ENCODE assay signal across 11 cellular contexts in the genomic region with DNA sequence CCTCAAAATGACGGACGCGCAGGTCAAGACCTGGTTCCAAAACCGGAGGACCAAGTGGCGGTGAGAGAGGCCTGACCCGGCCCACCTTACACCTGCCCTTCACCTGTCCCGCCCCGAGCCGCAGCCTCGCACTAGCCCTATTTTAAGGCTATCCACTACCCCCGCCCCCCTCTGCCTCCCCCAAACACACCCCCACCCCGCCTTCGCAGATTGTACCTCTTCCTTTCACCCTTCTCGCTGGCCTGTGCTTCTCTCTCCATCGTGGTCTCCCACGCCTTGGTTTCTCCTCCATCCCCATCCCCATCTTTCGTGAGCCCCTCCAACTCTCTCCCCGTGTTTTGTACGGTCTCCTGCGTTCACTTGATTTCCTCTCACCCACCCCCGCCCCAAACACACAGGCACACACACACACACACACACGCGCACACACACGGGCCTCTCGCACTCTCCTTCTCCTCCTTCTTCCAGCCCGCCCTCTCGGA. TPM values are rescaled to one million over a fixed set of nuclear protein-coding genes. Genes with fewer than 3 reads are reported as not detected.
A peak's percentile ranks its signal among the peaks of the same experiment; 100 is the strongest.
DNase-seq lines count a peak whose midpoint lies in the region; ATAC-seq, FAIRE-seq and TF ChIP-seq lines count a peak whose summit lies in the region.
"Had no signal": no experiment of that assay in that cellular context is flagged by ENCODE, and none has a peak within 500 bp of the region (broad histone marks: within the 10 kb centered on the region; RNA-seq: fewer than 3 reads in every experiment).

No MANE protein-coding gene starts in this region.

- H3K9me3 Mint-ChIP-seq in activated T-cell treated with anti-CD3 and anti-CD28 coated beads, Interleukin-2, amount 50 U/mL, for 24 hours = no peaks in the 10 kb centered on the region
- no peaks in the 10 kb centered on the region for H3K9me3 Mint-ChIP-seq in activated T-helper 17 cell treated with anti-CD3 and anti-CD28 coated beads, Interleukin-2, amount 50 U/mL, for 72 hours

- H3K4me1 ChIP-seq in kidney (ENCODE audit: control insufficient read depth in 1 of 2, insufficient read depth in 1 of 2, low read depth in 1 of 2, low read length in 2 of 2) (no peaks in the 10 kb centered on the region), suprapubic skin (peaks cover 70% of the 10 kb centered on the region)

- no peaks in the 10 kb centered on the region for H3K9me3 ChIP-seq in kidney (ENCODE audit: control insufficient read depth in 1 of 2, low read length in 2 of 2)
- no peaks in the 10 kb centered on the region for H3K9me3 ChIP-seq in suprapubic skin

- H3K27ac ChIP-seq in kidney (ENCODE audit: low read depth in 2 of 2, low read length in 2 of 2) (no peak overlapping the region), suprapubic skin (no peak overlapping the region)

- H3K4me3 Mint-ChIP-seq in activated T-cell treated with anti-CD3 and anti-CD28 coated beads, Interleukin-2, amount 50 U/mL, for 24 hours = no peak overlapping the region
- H3K4me3 Mint-ChIP-seq in activated T-helper 17 cell treated with anti-CD3 and anti-CD28 coated beads, Interleukin-2, amount 50 U/mL, for 72 hours = peak overlapping the region; percentile 32

- DNase-seq in activated T-cell treated with anti-CD3 and anti-CD28 coated beads, Interleukin-2, amount 50 U/mL, for 24 hours = peak; percentile 51
- no peak for DNase-seq in activated T-cell treated with anti-CD3 and anti-CD28 coated beads, Interleukin-2, amount 50 U/mL, for 48 hours
- peak; percentile 63 for DNase-seq in kidney
- DNase-seq in suprapubic skin (ENCODE audit: low spot score in 2 of 2) = peak in 1 of 2 donors; percentile 72
- no peak for DNase-seq in NCI-H82 treated with DMSO at 0.1 percent for 48 hours (lab: John Stamatoyannopoulos, UW; ENCODE audit: unreplicated experiment)
- DNase-seq: NCI-H1105 had no signal

- no peak for TF ChIP-seq EP300 in suprapubic skin (IDR thresholded peaks at IDR 0.05)

- TF ChIP-seq POLR2A in suprapubic skin (IDR thresholded peaks at IDR 0.05) = no peak

- no peaks in the 10 kb centered on the region for H3K36me3 ChIP-seq in kidney (ENCODE audit: control insufficient read depth in 1 of 2, insufficient read depth in 2 of 2, low read length in 2 of 2)
- no peaks in the 10 kb centered on the region for H3K36me3 ChIP-seq in suprapubic skin

- 5% methylated on average over 27 of the region's 27 CpGs for WGBS in suprapubic skin

- H3K4me3 ChIP-seq in kidney (ENCODE audit: low read length in 2 of 2) (no peak overlapping the region), suprapubic skin (peak overlapping the region; percentile 35)

- peaks cover 100% of the 10 kb centered on the region for H3K27me3 ChIP-seq in suprapubic skin

- no peaks in the 10 kb centered on the region for H3K36me3 Mint-ChIP-seq in activated T-cell treated with anti-CD3 and anti-CD28 coated beads, Interleukin-2, amount 50 U/mL, for 24 hours (ENCODE audit: low read depth)
- peaks cover 7% of the 10 kb centered on the region for H3K36me3 Mint-ChIP-seq in activated T-helper 17 cell treated with anti-CD3 and anti-CD28 coated beads, Interleukin-2, amount 50 U/mL, for 72 hours (ENCODE audit: low read depth)

- no peak for FAIRE-seq in kidney (lab: Jason Lieb, UNC)

- peaks cover 29% of the 10 kb centered on the region for H3K4me1 Mint-ChIP-seq in activated T-cell treated with anti-CD3 and anti-CD28 coated beads, Interleukin-2, amount 50 U/mL, for 24 hours (ENCODE audit: low read depth)
- peaks cover 15% of the 10 kb centered on the region for H3K4me1 Mint-ChIP-seq in activated T-helper 17 cell treated with anti-CD3 and anti-CD28 coated beads, Interleukin-2, amount 50 U/mL, for 72 hours

- intact Hi-C loops in kidney (cut with DNase I) = no loop called here

- no peak for ATAC-seq in activated T-helper 17 cell treated with anti-CD3 and anti-CD28 coated beads, Interleukin-2, amount 50 U/mL, for 72 hours (replicated peaks)
- ATAC-seq in HG03280 (IDR thresholded peaks at IDR 0.05; ENCODE audit: unreplicated experiment) = no peak
- ATAC-seq in GM19035 (IDR thresholded peaks at IDR 0.05; ENCODE audit: unreplicated experiment) = no peak

- H3K9ac ChIP-seq in kidney (ENCODE audit: low read length in 2 of 2) = no peak overlapping the region

- TF ChIP-seq CTCF in kidney (IDR thresholded peaks at IDR 0.05; ENCODE audit: borderline replicate concordance, extremely low read depth, insufficient read depth) = no peak
- TF ChIP-seq CTCF in suprapubic skin (IDR thresholded peaks at IDR 0.05) = no peak

- peak overlapping the region; percentile 40 for H3K27ac Mint-ChIP-seq in activated T-cell treated with anti-CD3 and anti-CD28 coated beads, Interleukin-2, amount 50 U/mL, for 24 hours
- H3K27ac Mint-ChIP-seq in activated T-helper 17 cell treated with anti-CD3 and anti-CD28 coated beads, Interleukin-2, amount 50 U/mL, for 72 hours = no peak overlapping the region

- H3K27me3 Mint-ChIP-seq in activated T-cell treated with anti-CD3 and anti-CD28 coated beads, Interleukin-2, amount 50 U/mL, for 24 hours = peaks cover 86% of the 10 kb centered on the region
- peaks cover 48% of the 10 kb centered on the region for H3K27me3 Mint-ChIP-seq in activated T-helper 17 cell treated with anti-CD3 and anti-CD28 coated beads, Interleukin-2, amount 50 U/mL, for 72 hours

RNA-seq across cellular contexts. Expression of a gene that starts 1.3 kb away (rescaled TPM):
- total RNA-seq in activated T-helper 17 cell treated with anti-CD3 and anti-CD28 coated beads, Interleukin-2, amount 50 U/mL, for 72 hours = not detected
- total RNA-seq in kidney (not detected), suprapubic skin (not detected)
- not detected for polyA plus RNA-seq in kidney (ENCODE audit: insufficient read depth, low read depth, low replicate concordance)
- total RNA-seq: omental fat pad, temporal lobe had no signal

Comparison
In these comparisons a context has a peak if more than half of its experiments do, and no peak if none do; other contexts are left out.
1. DNase-seq: peak in activated T-cell treated with anti-CD3 and anti-CD28 coated beads, Interleukin-2, amount 50 U/mL, for 24 hours (single experiment) and kidney (single experiment); none in activated T-cell treated with anti-CD3 and anti-CD28 coated beads, Interleukin-2, amount 50 U/mL, for 48 hours (0 of 2) and NCI-H82 treated with DMSO at 0.1 percent for 48 hours (single experiment).